12 cellular contexts compared by ENCODE assay signal in genomic region chr1:60390593-60391282, GRCh38.
A peak's percentile ranks its signal among the peaks of the same experiment; 100 is the strongest.
DNase-seq lines count a peak whose midpoint lies in the region; ATAC-seq and TF ChIP-seq lines count a peak whose summit lies in the region.
"Had no signal": no experiment of that assay in that cellular context is flagged by ENCODE, and none has a peak within 500 bp of the region (broad histone marks: within the 10 kb centered on the region; RNA-seq: fewer than 3 reads in every experiment).

No MANE protein-coding gene starts in this region.

- H3K4me3 ChIP-seq in stomach = no peak overlapping the region

- peak; percentile 74 for ATAC-seq in GM18861 (IDR thresholded peaks at IDR 0.05; ENCODE audit: unreplicated experiment)
- ATAC-seq in GM21526 (IDR thresholded peaks at IDR 0.05; ENCODE audit: low FRiP score, unreplicated experiment) = peak; percentile 63
- ATAC-seq in HG03045 (IDR thresholded peaks at IDR 0.05; ENCODE audit: unreplicated experiment) = peak; percentile 79
- ATAC-seq in left lobe of liver = no peak
- ATAC-seq in HG03457 (IDR thresholded peaks at IDR 0.05; ENCODE audit: unreplicated experiment) = no peak
- ATAC-seq: T-cell had no signal

- no peaks in the 10 kb centered on the region for H3K4me1 ChIP-seq in stomach
- H3K4me1 ChIP-seq: BE2C had no signal

- TF ChIP-seq EP300 in stomach (IDR thresholded peaks at IDR 0.05) = no peak

- H3K27me3 ChIP-seq in stomach = no peaks in the 10 kb centered on the region
- H3K27me3 ChIP-seq: BE2C had no signal

- TF ChIP-seq POLR2A in stomach (IDR thresholded peaks at IDR 0.05) = no peak

- intact Hi-C loops in stomach (cut with DNase I; ENCODE audit: low total_unique reads) = no loop called here

- no peaks in the 10 kb centered on the region for H3K36me3 ChIP-seq in stomach
- H3K36me3 ChIP-seq: BE2C had no signal

- TF ChIP-seq CTCF in stomach (IDR thresholded peaks at IDR 0.05) = no peak

- DNase-seq in MV-4-11 (lab: John Stamatoyannopoulos, UW) (peak; percentile 5), left lobe of liver (ENCODE audit: low spot score) (no peak), stomach (no peak), NCI-H510A (lab: John Stamatoyannopoulos, UW) (no peak)
- DNase-seq: activated CD4-positive, alpha-beta T cell treated with anti-CD3 and anti-CD28 coated beads for 48 hours; BE2C; T-cell had no signal

- no peaks in the 10 kb centered on the region for H3K9me3 ChIP-seq in stomach
- H3K9me3 ChIP-seq: BE2C had no signal

- 73 to 84% (median 82%) methylated on average over 3 of the region's 3 CpGs for WGBS in stomach, 5 donors

- no peak overlapping the region for H3K27ac ChIP-seq in stomach
- H3K27ac ChIP-seq: HL-60 had no signal

Comparison
In these comparisons a context has a peak if more than half of its experiments do, and no peak if none do; other contexts are left out.
1. ATAC-seq: peak in GM18861 (single experiment), GM21526 (single experiment) and HG03045 (single experiment); none in left lobe of liver (single experiment) and HG03457 (single experiment).